ENCODE assay signal across 1 cellular context in the genomic region with DNA sequence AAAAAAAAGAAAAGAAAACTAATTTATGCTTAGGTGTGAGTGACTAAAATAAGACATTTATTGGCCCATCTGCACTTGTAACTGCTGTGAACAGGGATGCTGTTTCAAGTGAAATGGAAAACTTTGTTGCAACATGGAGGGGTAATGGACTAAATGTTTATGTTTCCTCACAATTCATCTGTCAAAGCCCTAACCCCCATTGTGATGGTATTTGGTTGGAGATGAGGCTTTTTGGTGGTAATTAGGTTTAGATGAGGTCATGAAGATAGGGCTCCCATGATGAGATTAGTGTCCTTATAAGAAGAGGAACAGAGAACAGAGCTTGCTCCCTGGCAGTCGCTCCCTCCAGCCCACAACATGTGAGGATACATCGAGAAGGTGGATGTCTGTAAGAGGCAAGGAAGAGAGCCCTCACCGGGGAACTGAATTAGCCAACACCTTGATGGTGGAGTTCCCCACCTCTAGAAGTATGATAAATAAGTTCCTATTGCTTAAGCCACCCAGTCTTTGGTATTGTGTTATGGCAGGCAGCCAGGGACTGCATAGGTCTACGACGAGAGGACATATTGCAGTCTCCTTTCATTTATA.
TF ChIP-seq lines count a peak whose summit lies in the region.

No MANE protein-coding gene starts in this region.

TF ChIP-seq in H1, 55 proteins besides CTCF, POLR2A, EP300 and RAD21:
- TF ChIP-seq MAFK (IDR thresholded peaks at IDR 0.05; ENCODE audit: low read depth, low read length): no peak
- TF ChIP-seq POU5F1 (IDR thresholded peaks at IDR 0.05; ENCODE audit: low read depth, low read length): no peak
- TF ChIP-seq SIRT6 (IDR thresholded peaks at IDR 0.05; ENCODE audit: low read length): no peak
- TF ChIP-seq CHD1 (IDR thresholded peaks at IDR 0.05; ENCODE audit: low read depth, low read length): no peak
- TF ChIP-seq JUND (IDR thresholded peaks at IDR 0.05; ENCODE audit: low read length): no peak
- no peak for TF ChIP-seq NRF1 (IDR thresholded peaks at IDR 0.05; ENCODE audit: low read depth, low read length)
- no peak for TF ChIP-seq SIX5 (IDR thresholded peaks at IDR 0.05; ENCODE audit: low read depth, low read length)
- TF ChIP-seq SAP30 (IDR thresholded peaks at IDR 0.05; ENCODE audit: insufficient read depth, insufficient replicate concordance, low read length): no peak
- no peak for TF ChIP-seq SP4 (IDR thresholded peaks at IDR 0.05; ENCODE audit: low read length)
- no peak for TF ChIP-seq RFX5 (IDR thresholded peaks at IDR 0.05; ENCODE audit: borderline replicate concordance, low read depth, low read length)
- TF ChIP-seq JUN (IDR thresholded peaks at IDR 0.05; ENCODE audit: low read depth, low read length): no peak
- no peak for TF ChIP-seq EGR1 (IDR thresholded peaks at IDR 0.05; ENCODE audit: borderline replicate concordance, low read depth, low read length)
- no peak for TF ChIP-seq TCF12 (IDR thresholded peaks at IDR 0.05; ENCODE audit: low read depth, low read length)
- TF ChIP-seq PHF8 (conservative IDR thresholded peaks at IDR 0.05; ENCODE audit: low read depth, low read length): no peak
- no peak for TF ChIP-seq CBX8 (IDR thresholded peaks at IDR 0.05; ENCODE audit: borderline replicate concordance, low read depth, low read length)
- TF ChIP-seq GTF2F1 (IDR thresholded peaks at IDR 0.05; ENCODE audit: borderline replicate concordance, low read depth, low read length): no peak
- no peak for TF ChIP-seq RXRA (IDR thresholded peaks at IDR 0.05; ENCODE audit: insufficient read depth, low read depth, low read length)
- no peak for TF ChIP-seq YY1 (IDR thresholded peaks at IDR 0.05; ENCODE audit: low read depth, low read length)
